In the genomic region with DNA sequence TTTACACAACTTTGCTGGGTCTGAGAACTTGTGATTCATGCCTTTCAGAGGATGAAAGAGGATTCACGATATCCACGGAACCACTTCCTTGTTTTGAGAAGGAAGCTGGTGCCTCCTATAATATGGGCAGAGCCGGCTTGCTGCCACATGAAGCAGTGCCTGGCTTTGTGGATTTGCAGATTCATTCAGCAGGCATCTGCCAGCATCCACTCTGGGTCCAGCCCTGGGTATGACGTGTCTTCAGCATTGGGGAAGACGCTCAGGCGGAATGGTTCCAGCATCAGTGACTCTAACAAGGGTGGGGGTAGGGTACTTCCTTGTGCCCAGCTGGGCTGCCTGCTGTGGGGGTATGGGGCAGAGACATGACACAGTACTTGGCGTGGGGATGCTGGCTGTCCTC, we compare ENCODE assay signal across 9 cellular contexts.
DNase-seq lines count a peak whose midpoint lies in the region; ATAC-seq and TF ChIP-seq lines count a peak whose summit lies in the region.
"Had no signal": no experiment of that assay in that cellular context is flagged by ENCODE, and none has a peak within 500 bp of the region (broad histone marks: within the 10 kb centered on the region; RNA-seq: fewer than 3 reads in every experiment).

No MANE protein-coding gene starts in this region.

- dilution Hi-C loops in IMR-90 (cut with HindIII; ENCODE audit: low sequenced_read_pairs, unreplicated experiment), result no loop called here

- peak overlapping the region; percentile 98 for H2BK120ac ChIP-seq in IMR-90 (ENCODE audit: low read depth, low read length)

- H2BK20ac ChIP-seq in IMR-90 (ENCODE audit: low read depth, low read length), result peak overlapping the region; percentile 98

- peaks cover 44% of the 10 kb centered on the region for H3K9me1 ChIP-seq in IMR-90 (ENCODE audit: insufficient read depth, low read length)

- peak overlapping the region; percentile 98 for H3K23ac ChIP-seq in IMR-90 (ENCODE audit: low read depth, low read length)

- H4K20me1 ChIP-seq in IMR-90 (ENCODE audit: insufficient read depth, low read length), result no peaks in the 10 kb centered on the region

- CTCF ChIA-PET in IMR-90 (lab: Yijun Ruan, JAX), result no interaction called here

- in situ Hi-C loops in IMR-90 (cut with MboI; ENCODE audit: low sequenced_read_pairs) (no loop called here), G401 (cut with HindIII; ENCODE audit: low sequenced_read_pairs) (no loop called here)

- H3K27ac ChIP-seq in IMR-90 (ENCODE audit: insufficient read depth, low read length), result peak overlapping the region; percentile 94
- H3K27ac ChIP-seq in ascending aorta, result no peak overlapping the region
- H3K27ac ChIP-seq in lower lobe of right lung, result no peak overlapping the region

- H3K4ac ChIP-seq in IMR-90 (ENCODE audit: low read depth, low read length), result peak overlapping the region; percentile 96

- H3K9ac ChIP-seq in IMR-90 (ENCODE audit: low read depth, low read length), result peak overlapping the region; percentile 64

- ATAC-seq in IMR-90 (ENCODE audit: low read depth) (peak; percentile 16), lower lobe of right lung (peak; percentile 72 to 82), HG03159 (IDR thresholded peaks at IDR 0.05; ENCODE audit: unreplicated experiment) (no peak)

- peaks cover 0 to 19% of the 10 kb centered on the region in 2 experiments; a peak in 2 of 4 replicates for H3K79me1 ChIP-seq in IMR-90 (ENCODE audit: low read depth in 1 of 2, low read length in 2 of 2)

- TF ChIP-seq POLR2A in IMR-90 (IDR thresholded peaks at IDR 0.05; ENCODE audit: low read depth, low read length), result no peak

- peak overlapping the region; percentile 93 for H2AK9ac ChIP-seq in IMR-90 (replicated peaks; ENCODE audit: low read depth, low read length, poor library complexity)

- peak overlapping the region; percentile 97; the same call in 1 of the 2 replicates for H3K56ac ChIP-seq in IMR-90 (ENCODE audit: extremely low read depth, insufficient read depth, low read length)

- H3K36me3 ChIP-seq in IMR-90 (ENCODE audit: control insufficient read depth, insufficient read depth, low read length) (no peaks in the 10 kb centered on the region), ascending aorta (no peaks in the 10 kb centered on the region), lower lobe of right lung (no peaks in the 10 kb centered on the region)

- peak overlapping the region; percentile 49 to 96 for H4K8ac ChIP-seq in IMR-90 (ENCODE audit: low read depth in 2 of 2, low read length in 2 of 2)

- H2AK5ac ChIP-seq in IMR-90 (ENCODE audit: low read depth, low read length), result peak overlapping the region; percentile 86

- peak overlapping the region; percentile 97 for H2BK5ac ChIP-seq in IMR-90 (ENCODE audit: low read depth, low read length, poor library complexity, severe bottlenecking)

- H3K27me3 ChIP-seq in IMR-90 (ENCODE audit: control insufficient read depth, insufficient read depth, low read length), result no peaks in the 10 kb centered on the region
- no peaks in the 10 kb centered on the region for H3K27me3 ChIP-seq in ascending aorta
- H3K27me3 ChIP-seq in lower lobe of right lung (ENCODE audit: low read depth), result no peaks in the 10 kb centered on the region

- WGBS in IMR-90 (ENCODE audit: extremely low coverage in 2 of 2, insufficient read length in 1 of 2), 2 experiments, result 94% methylated on average over 2 of the region's 7 CpGs; no CpG with 5 or more reads in 1 of the 2 experiments

- TF ChIP-seq CTCF in AG09309 (IDR thresholded peaks at IDR 0.05; ENCODE audit: control insufficient read depth, insufficient read depth, low read depth, low read length, missing control alignments), result no peak
- TF ChIP-seq CTCF in IMR-90 (conservative IDR thresholded peaks at IDR 0.05; ENCODE audit: low read depth, low read length), result no peak
- TF ChIP-seq CTCF in ascending aorta (IDR thresholded peaks at IDR 0.05), result no peak
- no peak for TF ChIP-seq CTCF in lower lobe of right lung (IDR thresholded peaks at IDR 0.05)

- H3K4me2 ChIP-seq in IMR-90 (ENCODE audit: low read depth, low read length), result peak overlapping the region; percentile 80

- H2BK15ac ChIP-seq in IMR-90 (ENCODE audit: low read depth, low read length), result peak overlapping the region; percentile 91; the same call in 2 of the 3 replicates

- peaks cover 40% of the 10 kb centered on the region for H3K4me1 ChIP-seq in IMR-90 (ENCODE audit: control insufficient read depth, insufficient read depth, low read length)
- H3K4me1 ChIP-seq in ascending aorta, result no peaks in the 10 kb centered on the region
- peaks cover 14% of the 10 kb centered on the region for H3K4me1 ChIP-seq in lower lobe of right lung

- no peak for TF ChIP-seq RAD21 in IMR-90 (IDR thresholded peaks at IDR 0.05; ENCODE audit: low read length)

- H4K91ac ChIP-seq in IMR-90 (ENCODE audit: insufficient read depth, low read depth, low read length), result peak overlapping the region; percentile 97

- peak overlapping the region; percentile 83 for H3K14ac ChIP-seq in IMR-90 (replicated peaks; ENCODE audit: low read depth, low read length)

- H4K5ac ChIP-seq in IMR-90 (ENCODE audit: low read depth, low read length), result peak overlapping the region; percentile 86

- BruUV-seq in IMR-90 (replicated peaks; lab: Mats Ljungman, UMichigan), result no TSS peak

- DNase-seq in AG09309 (ENCODE audit: low read depth), result peak; percentile 91
- peak; percentile 51 for DNase-seq in IMR-90
- peak; percentile 38 to 70 for DNase-seq in ascending aorta (ENCODE audit: low spot score in 2 of 2)
- DNase-seq in lower lobe of right lung, result peak; percentile 73
- DNase-seq in RPMI8226, result no peak
- no peak for DNase-seq in G401 (ENCODE audit: low spot score)
- DNase-seq in NCI-H510A treated with DMSO at 0.1 percent for 48 hours (lab: John Stamatoyannopoulos, UW), result no peak
- DNase-seq: T-helper 2 cell had no signal

- no peaks in the 10 kb centered on the region for H3K9me3 ChIP-seq in IMR-90 (ENCODE audit: control insufficient read depth, insufficient read depth, low read length)
- no peaks in the 10 kb centered on the region for H3K9me3 ChIP-seq in ascending aorta
- H3K9me3 ChIP-seq in lower lobe of right lung, result no peaks in the 10 kb centered on the region

- H3K4me3 ChIP-seq in AG09309 (ENCODE audit: control insufficient read depth, low read depth, low read length), result no peak overlapping the region
- no peak overlapping the region for H3K4me3 ChIP-seq in IMR-90 (ENCODE audit: insufficient read depth, low read depth, low read length)
- no peak overlapping the region for H3K4me3 ChIP-seq in ascending aorta
- no peak overlapping the region for H3K4me3 ChIP-seq in lower lobe of right lung

- POLR2A ChIA-PET in IMR-90 (lab: Charles Lee; ENCODE audit: unreplicated experiment), result interaction anchor here (0.6 to 1.4 kb wide), 4 partner anchors 9 to 69 kb away, joined by 3 to 4 read pairs (median 4); no protein-coding TSS in a partner anchor

- intact Hi-C loops in IMR-90 (cut with micrococcal nuclease) (no loop called here), ascending aorta (cut with DNase I) (no loop called here), lower lobe of right lung (cut with DNase I) (no loop called here)

- H2AFZ ChIP-seq in IMR-90 (replicated peaks; ENCODE audit: low read length, poor library complexity), result peak overlapping the region; percentile 15

- peak overlapping the region; percentile 95 for H3K18ac ChIP-seq in IMR-90 (ENCODE audit: low read depth, low read length)

TF ChIP-seq in IMR-90, 13 proteins besides CTCF, POLR2A, EP300 and RAD21:
- TF ChIP-seq MXI1 (IDR thresholded peaks at IDR 0.05; ENCODE audit: borderline replicate concordance, low read depth, low read length), result no peak

Comparison
In these comparisons a context has a peak if more than half of its experiments do, and no peak if none do; other contexts are left out.
1. DNase-seq: peak in AG09309 (single experiment), IMR-90 (single experiment), ascending aorta (2 of 2) and lower lobe of right lung (single experiment); none in RPMI8226 (single experiment), G401 (single experiment) and NCI-H510A treated with DMSO at 0.1 percent for 48 hours (single experiment).